18 cellular contexts compared by ENCODE assay signal in genomic region chr19:11018179-11018578, GRCh38. TPM values are rescaled to one million over a fixed set of nuclear protein-coding genes. Genes with fewer than 3 reads are reported as not detected.
A peak's percentile ranks its signal among the peaks of the same experiment; 100 is the strongest.
DNase-seq lines count a peak whose midpoint lies in the region; ATAC-seq and TF ChIP-seq lines count a peak whose summit lies in the region.
"Had no signal": no experiment of that assay in that cellular context is flagged by ENCODE, and none has a peak within 500 bp of the region (broad histone marks: within the 10 kb centered on the region; RNA-seq: fewer than 3 reads in every experiment).

No MANE protein-coding gene starts in this region.

- H3K9ac ChIP-seq in HCT116 (ENCODE audit: low read length) (no peak overlapping the region), mammary epithelial cell (ENCODE audit: insufficient read depth, low read length) (no peak overlapping the region), smooth muscle cell (ENCODE audit: low read depth) (peak overlapping the region; percentile 66), MM.1S (ENCODE audit: low read length) (no peak overlapping the region)

- ATAC-seq in HCT116 (peak; percentile 28; the same call in 1 of the 2 replicates), left lung (peak; percentile 50)
- ATAC-seq: activated CD8-positive, alpha-beta T cell treated with anti-CD3 and anti-CD28 coated beads, Interleukin-2, amount 10 ng/mL, durations not matched to agents 7 days and 5 days; GM23338 had no signal

- H3K4me2 ChIP-seq in HCT116 (ENCODE audit: low read length) (no peak overlapping the region), mammary epithelial cell (ENCODE audit: insufficient read depth, low read depth, low read length) (no peak overlapping the region), smooth muscle cell (peak overlapping the region; percentile 35), MM.1S (ENCODE audit: low read depth, low read length) (no peak overlapping the region)
- H3K4me2 ChIP-seq: GM23338 had no signal

- 30% methylated on average over 4 of the region's 12 CpGs for WGBS in mammary epithelial cell (ENCODE audit: low coverage, missing lambda C conversion rate)
- WGBS in smooth muscle cell (ENCODE audit: low lambda C conversion rate), result 49% methylated on average over 12 of the region's 12 CpGs

- DNase-seq in HCT116 (ENCODE audit: low read depth, low spot score), result no peak
- peak; percentile 53 for DNase-seq in mammary epithelial cell
- DNase-seq in left lung, result no peak
- no peak for DNase-seq in smooth muscle cell (lab: John Stamatoyannopoulos, UW; ENCODE audit: unreplicated experiment)
- no peak for DNase-seq in SKM-1 treated with dmso at 0.1 percent for 144 hours (lab: John Stamatoyannopoulos, UW; ENCODE audit: unreplicated experiment)
- DNase-seq in cerebellar nuclear complex (lab: John Stamatoyannopoulos, UW), result no peak
- no peak for DNase-seq in MM.1S
- no peak for DNase-seq in cortex of kidney (lab: John Stamatoyannopoulos, UW)
- DNase-seq: activated CD8-positive, alpha-beta T cell treated with anti-CD3 and anti-CD28 coated beads, Interleukin-2, amount 10 ng/mL, durations not matched to agents 7 days and 5 days; BE2C; Karpas-422; midbrain; NCI-H2081; psoas muscle; Right ventricle myocardium superior; stimulated activated CD4-positive, alpha-beta T cell treated with anti-CD3 and anti-CD28 coated beads, Interleukin-2, amount 100 ng/mL, for 48 hours had no signal

- H3K36me3 ChIP-seq in HCT116 (ENCODE audit: control insufficient read depth in 1 of 2, insufficient read depth in 2 of 2, low read length in 2 of 2) (peaks cover 62 to 70% of the 10 kb centered on the region in 2 experiments), mammary epithelial cell (ENCODE audit: insufficient read depth, low read length) (peaks cover 39% of the 10 kb centered on the region), left lung (peaks cover 0 to 100% of the 10 kb centered on the region in 2 donors), smooth muscle cell (ENCODE audit: low read depth) (peaks cover 8% of the 10 kb centered on the region), MM.1S (replicated peaks; ENCODE audit: insufficient read depth, low read length) (no peaks in the 10 kb centered on the region; the same call in none of the 2 replicates)

- no TSS peak for BruUV-seq in HCT116 (replicated peaks; lab: Mats Ljungman, UMichigan)
- BruUV-seq in mammary epithelial cell (replicated peaks; lab: Mats Ljungman, UMichigan), result no TSS peak

- H3K27me3 ChIP-seq in HCT116 (ENCODE audit: insufficient read depth, low read length) (no peaks in the 10 kb centered on the region), mammary epithelial cell (ENCODE audit: insufficient read depth, low read length) (no peaks in the 10 kb centered on the region), left lung (no peaks in the 10 kb centered on the region), smooth muscle cell (ENCODE audit: low read depth) (no peaks in the 10 kb centered on the region), MM.1S (replicated peaks; ENCODE audit: insufficient read depth, low read length) (no peaks in the 10 kb centered on the region)
- H3K27me3 ChIP-seq: BE2C, cardiac muscle cell had no signal

- H3F3A ChIP-seq in smooth muscle cell (ENCODE audit: low read depth) (no peaks in the 10 kb centered on the region), MM.1S (ENCODE audit: insufficient read depth, low read length) (no peaks in the 10 kb centered on the region)

- peaks cover 0 to 6% of the 10 kb centered on the region in 2 experiments; a peak in 1 of 4 replicates for H3K4me1 ChIP-seq in HCT116 (ENCODE audit: control insufficient read depth in 1 of 2, insufficient read depth in 2 of 2, low read length in 2 of 2)
- H3K4me1 ChIP-seq in mammary epithelial cell (ENCODE audit: insufficient read depth, low read length), result peaks cover 8% of the 10 kb centered on the region
- H3K4me1 ChIP-seq in left lung, result no peaks in the 10 kb centered on the region
- no peaks in the 10 kb centered on the region for H3K4me1 ChIP-seq in smooth muscle cell (ENCODE audit: low read depth)
- no peaks in the 10 kb centered on the region for H3K4me1 ChIP-seq in MM.1S (ENCODE audit: low read length)
- H3K4me1 ChIP-seq: BE2C, psoas muscle had no signal

- no peaks in the 10 kb centered on the region for H4K20me1 ChIP-seq in HCT116 (ENCODE audit: insufficient read depth)
- H4K20me1 ChIP-seq in mammary epithelial cell (ENCODE audit: insufficient read depth, low read length), result no peaks in the 10 kb centered on the region
- H4K20me1 ChIP-seq in smooth muscle cell (ENCODE audit: low read depth), result peaks cover 30% of the 10 kb centered on the region
- no peaks in the 10 kb centered on the region for H4K20me1 ChIP-seq in MM.1S (ENCODE audit: insufficient read depth, low read length)

- POLR2A ChIA-PET in HCT116 (lab: Charles Lee), result no interaction called here

- intact Hi-C loops in HCT116 (cut with micrococcal nuclease), result no loop called here
- intact Hi-C loops in mammary epithelial cell (cut with micrococcal nuclease), result no loop called here
- intact Hi-C loops in left lung (cut with DNase I), result no loop called here

- TF ChIP-seq RAD21 in HCT116 (IDR thresholded peaks at IDR 0.05; ENCODE audit: low read depth), result no peak

- CTCF ChIA-PET in HCT116 (lab: Charles Lee) (no interaction called here), mammary epithelial cell (lab: Charles Lee; ENCODE audit: low non-redundant PET) (no interaction called here)

- in situ Hi-C loops in mammary epithelial cell (cut with MboI; ENCODE audit: low sequenced_read_pairs in 2 of 2), result no loop called here

- H3K9me2 ChIP-seq in HCT116 (ENCODE audit: insufficient read depth) (no peaks in the 10 kb centered on the region), MM.1S (replicated peaks; ENCODE audit: insufficient read depth, low read length) (no peaks in the 10 kb centered on the region)

- H3K27ac ChIP-seq in HCT116 (ENCODE audit: low read depth, low read length) (no peak overlapping the region), mammary epithelial cell (ENCODE audit: insufficient read depth, low read depth, low read length) (no peak overlapping the region), left lung (no peak overlapping the region), smooth muscle cell (ENCODE audit: low read depth) (peak overlapping the region; percentile 86), MM.1S (ENCODE audit: low read length) (no peak overlapping the region)
- H3K27ac ChIP-seq: cardiac muscle cell, psoas muscle had no signal

- TF ChIP-seq POLR2A in HCT116 (IDR thresholded peaks at IDR 0.05; ENCODE audit: borderline replicate concordance, extremely low read depth, insufficient read depth, insufficient read length), result no peak

- H3K9me3 ChIP-seq in HCT116 (ENCODE audit: control insufficient read depth in 1 of 2, insufficient read depth in 1 of 2, low read depth in 1 of 2, low read length in 2 of 2) (no peaks in the 10 kb centered on the region), mammary epithelial cell (replicated peaks; ENCODE audit: insufficient read depth, low read length) (no peaks in the 10 kb centered on the region), left lung (no peaks in the 10 kb centered on the region), smooth muscle cell (replicated peaks; ENCODE audit: low read depth) (no peaks in the 10 kb centered on the region), MM.1S (replicated peaks; ENCODE audit: insufficient read depth, low read length) (no peaks in the 10 kb centered on the region)
- H3K9me3 ChIP-seq: BE2C, psoas muscle had no signal

- H2AFZ ChIP-seq in HCT116 (ENCODE audit: low read depth, low read length, poor library complexity, severe bottlenecking), result no peak overlapping the region
- no peak overlapping the region for H2AFZ ChIP-seq in mammary epithelial cell (ENCODE audit: low read depth, low read length)
- no peak overlapping the region for H2AFZ ChIP-seq in smooth muscle cell (ENCODE audit: low read depth)
- no peak overlapping the region for H2AFZ ChIP-seq in MM.1S (ENCODE audit: low read length)
- H2AFZ ChIP-seq: GM23338 had no signal

- H3K79me2 ChIP-seq in HCT116 (ENCODE audit: insufficient read depth, low read length), result peaks cover 7% of the 10 kb centered on the region; the same call in 1 of the 2 replicates
- H3K79me2 ChIP-seq in mammary epithelial cell (ENCODE audit: insufficient read depth, low read length), result no peaks in the 10 kb centered on the region
- no peaks in the 10 kb centered on the region for H3K79me2 ChIP-seq in smooth muscle cell (ENCODE audit: low read depth)
- no peaks in the 10 kb centered on the region for H3K79me2 ChIP-seq in MM.1S (ENCODE audit: low read length)

- RAD21 ChIA-PET in HCT116 (lab: Charles Lee; ENCODE audit: low non-redundant PET in 1 of 2, low total read pairs in 2 of 2, uncharacterized antibody in 2 of 2, unreplicated experiment in 2 of 2), result no interaction called here

- TF ChIP-seq CTCF in HCT116 (IDR thresholded peaks at IDR 0.05 in 2 of 3, conservative IDR thresholded peaks at IDR 0.05 in 1 of 3; ENCODE audit: borderline replicate concordance in 1 of 3, insufficient read depth in 1 of 3, low read depth in 2 of 3, low read length in 2 of 3) (no peak), mammary epithelial cell (conservative IDR thresholded peaks at IDR 0.05 in 1 of 2, IDR thresholded peaks at IDR 0.05 in 1 of 2; ENCODE audit: extremely low read depth in 1 of 2, insufficient read depth in 1 of 2, low read depth in 1 of 2, low read length in 2 of 2) (no peak), left lung (IDR thresholded peaks at IDR 0.05) (no peak), smooth muscle cell (IDR thresholded peaks at IDR 0.05; ENCODE audit: borderline replicate concordance, insufficient read depth, poor library complexity, severe bottlenecking) (no peak), MM.1S (IDR thresholded peaks at IDR 0.05; ENCODE audit: low read length) (no peak)

- dilution Hi-C loops in mammary epithelial cell (cut with HindIII; ENCODE audit: low sequenced_read_pairs), result no loop called here

- no peak overlapping the region for H3K4me3 ChIP-seq in HCT116 (replicated peaks in 1 of 2; ENCODE audit: low read depth in 1 of 2, low read length in 2 of 2)
- no peak overlapping the region for H3K4me3 ChIP-seq in mammary epithelial cell (replicated peaks in 1 of 3; ENCODE audit: insufficient read depth in 1 of 3, low read depth in 2 of 3, low read length in 3 of 3)
- no peak overlapping the region for H3K4me3 ChIP-seq in left lung
- no peak overlapping the region for H3K4me3 ChIP-seq in smooth muscle cell
- H3K4me3 ChIP-seq in MM.1S (ENCODE audit: low read length), result no peak overlapping the region
- H3K4me3 ChIP-seq: cardiac muscle cell, GM23338, psoas muscle had no signal

TF ChIP-seq in HCT116, 20 proteins besides CTCF, POLR2A, EP300 and RAD21 (continues in another document):
- TF ChIP-seq YY1 (IDR thresholded peaks at IDR 0.05; ENCODE audit: extremely low read depth, insufficient replicate concordance, low read depth, low read length), result no peak
- no peak for TF ChIP-seq JUND (IDR thresholded peaks at IDR 0.05)

RNA-seq across cellular contexts. Expression of gene SMARCA4, which starts 57.3 kb away (rescaled TPM):
- total RNA-seq in HCT116 (2021; ENCODE audit: unreplicated experiment) (116 TPM), mammary epithelial cell (100 to 1,000 TPM in 1 of 2 donors, 10 to 100 TPM in 1; 67.0 to 110 TPM), left lung (100 to 1,000 TPM in 1 of 2 donors, 10 to 100 TPM in 1; 98.3 to 101 TPM), smooth muscle cell (39.0 and 59.6 TPM in 2 replicates)
- polyA plus RNA-seq in HCT116 (2012), result 102 and 108 TPM in 2 replicates
- polyA plus RNA-seq in mammary epithelial cell (59.2 TPM), smooth muscle cell (100 and 120 TPM in 2 replicates)
- 138 TPM for polyA minus RNA-seq in mammary epithelial cell
